In the genomic region with DNA sequence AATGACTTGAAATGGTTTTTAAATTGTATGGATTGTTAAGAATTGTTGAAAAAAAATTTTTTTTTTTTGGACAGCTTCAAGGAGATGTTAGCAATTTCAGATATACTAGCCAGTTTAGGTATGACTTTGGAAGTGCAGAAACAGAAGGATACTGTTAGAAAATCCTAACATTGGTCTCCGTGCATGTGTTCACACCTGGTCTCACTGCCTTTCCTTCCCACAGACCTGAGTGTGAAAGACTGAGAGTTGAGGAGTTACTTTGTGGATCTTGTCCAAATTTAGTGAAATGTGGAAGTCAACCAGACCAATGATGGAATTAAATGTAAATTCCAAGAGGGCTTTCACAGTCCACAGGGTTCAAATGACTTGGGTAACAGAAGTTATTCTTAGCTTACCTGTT, we compare ENCODE assay signal across 25 cellular contexts.
"Had no signal": no experiment of that assay in that cellular context is flagged by ENCODE, and none has a peak within 500 bp of the region (broad histone marks: within the 10 kb centered on the region; RNA-seq: fewer than 3 reads in every experiment).

No MANE protein-coding gene starts in this region.

- DNase-seq: stimulated activated CD4-positive, alpha-beta T cell treated with anti-CD3 and anti-CD28 coated beads, Interleukin-2, amount 100 ng/mL, for 48 hours; stimulated activated CD4-positive, alpha-beta T cell treated with anti-CD3 and anti-CD28 coated beads, Interleukin-4, amount 100 ng/mL, for 1 hour; stimulated activated CD4-positive, alpha-beta T cell treated with anti-CD3 and anti-CD28 coated beads, Interleukin-4, amount 100 ng/mL, for 24 hours; stimulated activated CD4-positive, alpha-beta T cell treated with anti-CD3 and anti-CD28 coated beads, Interleukin-4, amount 100 ng/mL, for 4 hours; stimulated activated CD8-positive, alpha-beta memory T cell treated with anti-CD3 and anti-CD28 coated beads, Interleukin-4, amount 100 ng/mL, for 48 hours; stimulated activated naive B cell treated with anti-CD40 and anti-IgM and Interleukin-4, amounts not matched to agents 10 μg/mL and 1 μg/mL and 100 μg/mL, for 72 hours; stimulated activated naive CD4-positive, alpha-beta T cell; stimulated activated naive CD4-positive, alpha-beta T cell treated with Interleukin-2 at 50 U/mL for 16 hours; stimulated activated naive CD8-positive, alpha-beta T cell treated with anti-CD3 and anti-CD28 coated beads, Interleukin-15, amount 100 ng/mL, for 72 hours; stimulated activated naive CD8-positive, alpha-beta T cell treated with anti-CD3 and anti-CD28 coated beads, Interleukin-15, Interleukin-2, amounts not matched to agents 100 U/mL and 50 U/mL, for 24 hours; stomach; substantia nigra; testis; thyroid gland; tibial artery; transverse colon; trophoblast cell; upper lobe of left lung; upper lobe of right lung; uterus had no signal

- FAIRE-seq: urothelium cell line had no signal

- H3K27me3 ChIP-seq: stomach, suprapubic skin, testis, thyroid gland, tibial nerve, transverse colon, upper lobe of left lung, upper lobe of right lung, uterus, vagina had no signal

- H3K4me1 ChIP-seq: stomach, suprapubic skin, testis, thyroid gland, tibial artery, tibial nerve, transverse colon, upper lobe of left lung, upper lobe of right lung, uterus, vagina had no signal

- H3K9me3 ChIP-seq: stomach, suprapubic skin, testis, thoracic aorta, thyroid gland, tibial artery, tibial nerve, transverse colon, upper lobe of left lung, upper lobe of right lung, uterus, vagina had no signal

- H3K4me3 ChIP-seq: stomach, suprapubic skin, testis, thoracic aorta, thyroid gland, tibial artery, tibial nerve, transverse colon, upper lobe of left lung, upper lobe of right lung, uterus, vagina had no signal

- H3K27ac ChIP-seq: stomach, suprapubic skin, testis, thoracic aorta, thyroid gland, tibial artery, tibial nerve, transverse colon, upper lobe of left lung, upper lobe of right lung, uterus, vagina had no signal

- H3K36me3 ChIP-seq: stomach, suprapubic skin, thoracic aorta, thyroid gland, tibial artery, tibial nerve, transverse colon, upper lobe of left lung, upper lobe of right lung, uterus, vagina had no signal
